Comparison of ENCODE assay signal across 8 cellular contexts in genomic region chr16:48164907-48165715, GRCh38. TPM values are rescaled to one million over a fixed set of nuclear protein-coding genes. Genes with fewer than 3 reads are reported as not detected.
DNase-seq lines count a peak whose midpoint lies in the region; ATAC-seq and TF ChIP-seq lines count a peak whose summit lies in the region.

No MANE protein-coding gene starts in this region.

- H3K27ac Mint-ChIP-seq in activated T-cell treated with anti-CD3 and anti-CD28 coated beads, Interleukin-2, amount 50 U/mL, for 72 hours: no peak overlapping the region
- H3K27ac Mint-ChIP-seq in nephron: no peak overlapping the region

- POLR2A ChIA-PET in Panc1 (lab: Charles Lee): no interaction called here

- H3K36me3 Mint-ChIP-seq in activated T-cell treated with anti-CD3 and anti-CD28 coated beads, Interleukin-2, amount 50 U/mL, for 72 hours (ENCODE audit: insufficient read depth in 2 of 2): no peaks in the 10 kb centered on the region
- no peaks in the 10 kb centered on the region for H3K36me3 Mint-ChIP-seq in nephron (ENCODE audit: low read depth)

- no TSS peak for BruUV-seq in Panc1 (replicated peaks; lab: Mats Ljungman, UMichigan)

- H3K27me3 ChIP-seq in Panc1 (ENCODE audit: control insufficient read depth, insufficient read depth, low read length): no peaks in the 10 kb centered on the region

- peak; percentile 87 for ATAC-seq in GM19395 (IDR thresholded peaks at IDR 0.05; ENCODE audit: unreplicated experiment)
- ATAC-seq in Panc1: peak; percentile 96
- ATAC-seq in activated T-cell treated with anti-CD3 and anti-CD28 coated beads, Interleukin-2, amount 50 U/mL, for 72 hours (replicated peaks in 1 of 2): peak; percentile 89 to 96

- TF ChIP-seq CTCF in C4-2B (conservative IDR thresholded peaks at IDR 0.05): peak; percentile 87
- TF ChIP-seq CTCF in Panc1 (IDR thresholded peaks at IDR 0.05): peak; percentile 81
- peak; percentile 82 for TF ChIP-seq CTCF in fibroblast of mammary gland (conservative IDR thresholded peaks at IDR 0.05; ENCODE audit: control insufficient read depth, insufficient read depth, low read depth, low read length)
- TF ChIP-seq CTCF in nephron (IDR thresholded peaks at IDR 0.05; ENCODE audit: unreplicated experiment in 3 of 3): peak; percentile 83 to 90 (median 86)

- H3K27ac ChIP-seq in C4-2B: peak overlapping the region; percentile 89
- peak overlapping the region; percentile 39; the same call in 1 of the 2 replicates for H3K27ac ChIP-seq in Panc1 (ENCODE audit: low read length)

- H3K4me3 ChIP-seq in Panc1 (ENCODE audit: low read depth in 2 of 2, low read length in 2 of 2): peak overlapping the region in 1 of 2 experiments; percentile 40; a peak in 2 of 4 replicates
- H3K4me3 ChIP-seq in fibroblast of mammary gland (ENCODE audit: control insufficient read depth, low read depth, low read length): no peak overlapping the region

- no peaks in the 10 kb centered on the region for H3K36me3 ChIP-seq in Panc1 (ENCODE audit: control insufficient read depth, insufficient read depth, low read length)

- in situ Hi-C loops in Panc1 (cut with HindIII; ENCODE audit: low pct_unique_long_range_greater_than_20kb, low sequenced_read_pairs): no loop called here

- no peaks in the 10 kb centered on the region for H3K9me3 ChIP-seq in Panc1 (ENCODE audit: control insufficient read depth, insufficient read depth, low read depth, low read length)

- peaks cover 22% of the 10 kb centered on the region for H3K27me3 Mint-ChIP-seq in activated T-cell treated with anti-CD3 and anti-CD28 coated beads, Interleukin-2, amount 50 U/mL, for 72 hours (ENCODE audit: low read depth)
- H3K27me3 Mint-ChIP-seq in nephron (ENCODE audit: low read depth): peaks cover 3% of the 10 kb centered on the region

- intact Hi-C loops in Panc1 (cut with micrococcal nuclease; ENCODE audit: unreplicated experiment): loop anchor here (5.0 kb wide), 1 partner anchor 1023 kb away; the partner anchor contains the start of gene NETO2

- H3K9me3 Mint-ChIP-seq in activated T-cell treated with anti-CD3 and anti-CD28 coated beads, Interleukin-2, amount 50 U/mL, for 72 hours: no peaks in the 10 kb centered on the region
- H3K9me3 Mint-ChIP-seq in nephron: no peaks in the 10 kb centered on the region

- peak; percentile 95 for DNase-seq in HPDE6-E6E7 (ENCODE audit: extremely low spot score)
- DNase-seq in Panc1 (ENCODE audit: low read depth, low spot score): peak; percentile 46
- DNase-seq in activated T-cell treated with anti-CD3 and anti-CD28 coated beads, Interleukin-2, amount 50 U/mL, for 72 hours: peak; percentile 65 to 80
- peak; percentile 70 for DNase-seq in fibroblast of mammary gland (ENCODE audit: low read depth)
- peak; percentile 2 to 58 (median 38) for DNase-seq in stimulated activated naive CD4-positive, alpha-beta T cell (lab: John Stamatoyannopoulos, UW)

- H3K4me1 ChIP-seq in Panc1 (ENCODE audit: control insufficient read depth, insufficient read depth, low read length): peaks cover 6% of the 10 kb centered on the region

- peaks cover 12% of the 10 kb centered on the region for H3K4me1 Mint-ChIP-seq in activated T-cell treated with anti-CD3 and anti-CD28 coated beads, Interleukin-2, amount 50 U/mL, for 72 hours (ENCODE audit: low read depth)
- no peaks in the 10 kb centered on the region for H3K4me1 Mint-ChIP-seq in nephron

- CTCF ChIA-PET in Panc1 (lab: Charles Lee): interaction anchor here (0.5 to 1.7 kb wide), 5 partner anchors 456 to 1195 kb away, joined by 3 to 7 read pairs (median 5); partner anchors contain the start of gene NETO2

- no peak overlapping the region for H3K4me3 Mint-ChIP-seq in activated T-cell treated with anti-CD3 and anti-CD28 coated beads, Interleukin-2, amount 50 U/mL, for 72 hours
- H3K4me3 Mint-ChIP-seq in nephron: no peak overlapping the region

RNA-seq across cellular contexts. Expression of gene ABCC12, which starts 9.3 kb away (rescaled TPM):
- total RNA-seq in Panc1 (2021; ENCODE audit: unreplicated experiment): not detected
- polyA plus RNA-seq in Panc1 (2012; ENCODE audit: insufficient read length): not detected
- total RNA-seq in activated T-cell treated with anti-CD3 and anti-CD28 coated beads, Interleukin-2, amount 50 U/mL, for 72 hours: not detected

Comparison
In these comparisons a context has a peak if more than half of its experiments do, and no peak if none do; other contexts are left out.
1. DNase-seq: peak in every context shown above with its lines; median percentile 95 in HPDE6-E6E7; 72 in activated T-cell treated with anti-CD3 and anti-CD28 coated beads, Interleukin-2, amount 50 U/mL, for 72 hours; 70 in fibroblast of mammary gland; 46 in Panc1; 38 in stimulated activated naive CD4-positive, alpha-beta T cell.